ENCODE assay signal across 1 cellular context in genomic region chr19:45779231-45780145, GRCh38.
TF ChIP-seq lines count a peak whose summit lies in the region.

No MANE protein-coding gene starts in this region.

TF ChIP-seq in K562, 482 proteins besides CTCF, POLR2A, EP300 and RAD21 (continued from another document and continues in another):
- TF ChIP-seq ZNF274 (IDR thresholded peaks at IDR 0.05; ENCODE audit: borderline replicate concordance, low read depth, low read length) (no peak), GATA2 (CRISPR knock-in tag; IDR thresholded peaks at IDR 0.05) (no peak), EGR1 (conservative IDR thresholded peaks at IDR 0.05) (no peak), DIDO1 (tag; IDR thresholded peaks at IDR 0.05; ENCODE audit: low read depth) (no peak), CHCHD3 (CRISPR knock-in tag; IDR thresholded peaks at IDR 0.05) (0 out of 2 replicates have a peak, but pooled peaks have one; percentile 30), SIRT6 (IDR thresholded peaks at IDR 0.05; ENCODE audit: low read depth, low read length) (no peak), ATF7 (IDR thresholded peaks at IDR 0.05) (peak; percentile 26; the same call in 1 of the 2 replicates), KDM2B (CRISPR knock-in tag; IDR thresholded peaks at IDR 0.05) (0 out of 2 replicates have a peak, but pooled peaks have one; percentile 20), NR2C2 (CRISPR knock-in tag; IDR thresholded peaks at IDR 0.05) (no peak), NR2C2 (tag; IDR thresholded peaks at IDR 0.05) (no peak), SP1 (CRISPR knock-in tag; IDR thresholded peaks at IDR 0.05) (peak; percentile 66; the same call in 1 of the 2 replicates), CBFA2T3 (IDR thresholded peaks at IDR 0.05) (no peak), NFRKB (IDR thresholded peaks at IDR 0.05; ENCODE audit: low read depth) (no peak), TRIM24 (IDR thresholded peaks at IDR 0.05) (peak in 1 of 2 experiments; percentile 45; a peak in 1 of 4 replicates), CCAR2 (IDR thresholded peaks at IDR 0.05; ENCODE audit: low read depth, low read length) (no peak), JUN (IDR thresholded peaks at IDR 0.05; ENCODE audit: borderline replicate concordance, low read depth, low read length) (peak; percentile 35; the same call in 1 of the 2 replicates), JUN (CRISPR knock-in tag; IDR thresholded peaks at IDR 0.05; ENCODE audit: borderline replicate concordance) (no peak), NR2F6 (CRISPR knock-in tag; IDR thresholded peaks at IDR 0.05) (no peak), FOS (IDR thresholded peaks at IDR 0.05; ENCODE audit: extremely low read depth, insufficient read length) (no peak), ZNF707 (CRISPR knock-in tag; conservative IDR thresholded peaks at IDR 0.05) (no peak), PRDM10 (IDR thresholded peaks at IDR 0.05; ENCODE audit: partially characterized antibody) (peak; percentile 10), ZFP36 (IDR thresholded peaks at IDR 0.05; ENCODE audit: low read depth, low read length, partially characterized antibody) (peak; percentile 17), ZNF263 (CRISPR knock-in tag; IDR thresholded peaks at IDR 0.05; ENCODE audit: borderline replicate concordance) (no peak), UBTF (IDR thresholded peaks at IDR 0.05; ENCODE audit: borderline replicate concordance in 1 of 2, low read depth in 2 of 2, low read length in 2 of 2) (0 out of 4 replicates have a peak, but pooled peaks of 1 of the 2 experiments have one; percentile 27), ZBTB1 (CRISPR knock-in tag; IDR thresholded peaks at IDR 0.05; ENCODE audit: borderline replicate concordance, low read depth) (no peak), ZNF41 (CRISPR knock-in tag; conservative IDR thresholded peaks at IDR 0.05) (no peak), ILF3 (IDR thresholded peaks at IDR 0.05; ENCODE audit: borderline replicate concordance) (no peak), ELF4 (CRISPR knock-in tag; IDR thresholded peaks at IDR 0.05) (peak; percentile 58; the same call in 1 of the 2 replicates), CEBPB (tag; IDR thresholded peaks at IDR 0.05) (no peak), STAT5A (IDR thresholded peaks at IDR 0.05; ENCODE audit: borderline replicate concordance, low read length) (no peak), GABPB2 (CRISPR knock-in tag; conservative IDR thresholded peaks at IDR 0.05) (no peak), ATF1 (CRISPR knock-in tag; IDR thresholded peaks at IDR 0.05) (no peak), ATF1 (tag; IDR thresholded peaks at IDR 0.05) (0 out of 2 replicates have a peak, but pooled peaks have one; percentile 32), ZZZ3 (IDR thresholded peaks at IDR 0.05) (no peak), RBFOX2 (IDR thresholded peaks at IDR 0.05; ENCODE audit: low read depth, low read length) (peak; percentile 45), ZNF589 (CRISPR knock-in tag; IDR thresholded peaks at IDR 0.05; ENCODE audit: low read depth) (no peak), CREM (IDR thresholded peaks at IDR 0.05; ENCODE audit: low read depth) (peak; percentile 38), ZNF316 (IDR thresholded peaks at IDR 0.05) (no peak), MEIS2 (IDR thresholded peaks at IDR 0.05; ENCODE audit: partially characterized antibody) (peak; percentile 89), MAX (CRISPR knock-in tag; IDR thresholded peaks at IDR 0.05) (peak; percentile 12; the same call in 1 of the 2 replicates), MEF2A (IDR thresholded peaks at IDR 0.05; ENCODE audit: control insufficient read depth, low read depth, low read length) (no peak), GTF2F1 (IDR thresholded peaks at IDR 0.05; ENCODE audit: low read depth, low read length) (no peak), ZNF311 (CRISPR knock-in tag; IDR thresholded peaks at IDR 0.05) (no peak), U2AF2 (optimal IDR thresholded peaks at IDR 0.05; ENCODE audit: low read depth, low read length) (no peak), PKNOX1 (IDR thresholded peaks at IDR 0.05) (peak; percentile 94)
- TF ChIP-seq, protein P1, sequence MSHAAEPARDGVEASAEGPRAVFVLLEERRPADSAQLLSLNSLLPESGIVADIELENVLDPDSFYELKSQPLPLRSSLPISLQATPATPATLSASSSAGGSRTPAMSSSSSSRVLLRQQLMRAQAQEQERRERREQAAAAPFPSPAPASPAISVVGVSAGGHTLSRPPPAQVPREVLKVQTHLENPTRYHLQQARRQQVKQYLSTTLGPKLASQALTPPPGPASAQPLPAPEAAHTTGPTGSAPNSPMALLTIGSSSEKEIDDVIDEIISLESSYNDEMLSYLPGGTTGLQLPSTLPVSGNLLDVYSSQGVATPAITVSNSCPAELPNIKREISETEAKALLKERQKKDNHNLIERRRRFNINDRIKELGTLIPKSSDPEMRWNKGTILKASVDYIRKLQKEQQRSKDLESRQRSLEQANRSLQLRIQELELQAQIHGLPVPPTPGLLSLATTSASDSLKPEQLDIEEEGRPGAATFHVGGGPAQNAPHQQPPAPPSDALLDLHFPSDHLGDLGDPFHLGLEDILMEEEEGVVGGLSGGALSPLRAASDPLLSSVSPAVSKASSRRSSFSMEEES (CRISPR knock-in tag; IDR thresholded peaks at IDR 0.05): no peak
- TF ChIP-seq, protein P2, sequence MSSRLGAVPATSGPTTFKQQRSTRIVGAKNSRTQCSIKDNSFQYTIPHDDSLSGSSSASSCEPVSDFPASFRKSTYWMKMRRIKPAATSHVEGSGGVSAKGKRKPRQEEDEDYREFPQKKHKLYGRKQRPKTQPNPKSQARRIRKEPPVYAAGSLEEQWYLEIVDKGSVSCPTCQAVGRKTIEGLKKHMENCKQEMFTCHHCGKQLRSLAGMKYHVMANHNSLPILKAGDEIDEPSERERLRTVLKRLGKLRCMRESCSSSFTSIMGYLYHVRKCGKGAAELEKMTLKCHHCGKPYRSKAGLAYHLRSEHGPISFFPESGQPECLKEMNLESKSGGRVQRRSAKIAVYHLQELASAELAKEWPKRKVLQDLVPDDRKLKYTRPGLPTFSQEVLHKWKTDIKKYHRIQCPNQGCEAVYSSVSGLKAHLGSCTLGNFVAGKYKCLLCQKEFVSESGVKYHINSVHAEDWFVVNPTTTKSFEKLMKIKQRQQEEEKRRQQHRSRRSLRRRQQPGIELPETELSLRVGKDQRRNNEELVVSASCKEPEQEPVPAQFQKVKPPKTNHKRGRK (tag; IDR thresholded peaks at IDR 0.05): no peak
- TF ChIP-seq, protein P3, sequence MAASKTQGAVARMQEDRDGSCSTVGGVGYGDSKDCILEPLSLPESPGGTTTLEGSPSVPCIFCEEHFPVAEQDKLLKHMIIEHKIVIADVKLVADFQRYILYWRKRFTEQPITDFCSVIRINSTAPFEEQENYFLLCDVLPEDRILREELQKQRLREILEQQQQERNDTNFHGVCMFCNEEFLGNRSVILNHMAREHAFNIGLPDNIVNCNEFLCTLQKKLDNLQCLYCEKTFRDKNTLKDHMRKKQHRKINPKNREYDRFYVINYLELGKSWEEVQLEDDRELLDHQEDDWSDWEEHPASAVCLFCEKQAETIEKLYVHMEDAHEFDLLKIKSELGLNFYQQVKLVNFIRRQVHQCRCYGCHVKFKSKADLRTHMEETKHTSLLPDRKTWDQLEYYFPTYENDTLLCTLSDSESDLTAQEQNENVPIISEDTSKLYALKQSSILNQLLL (CRISPR knock-in tag; IDR thresholded peaks at IDR 0.05; ENCODE audit: borderline replicate concordance): no peak
- TF ChIP-seq, protein P4, sequence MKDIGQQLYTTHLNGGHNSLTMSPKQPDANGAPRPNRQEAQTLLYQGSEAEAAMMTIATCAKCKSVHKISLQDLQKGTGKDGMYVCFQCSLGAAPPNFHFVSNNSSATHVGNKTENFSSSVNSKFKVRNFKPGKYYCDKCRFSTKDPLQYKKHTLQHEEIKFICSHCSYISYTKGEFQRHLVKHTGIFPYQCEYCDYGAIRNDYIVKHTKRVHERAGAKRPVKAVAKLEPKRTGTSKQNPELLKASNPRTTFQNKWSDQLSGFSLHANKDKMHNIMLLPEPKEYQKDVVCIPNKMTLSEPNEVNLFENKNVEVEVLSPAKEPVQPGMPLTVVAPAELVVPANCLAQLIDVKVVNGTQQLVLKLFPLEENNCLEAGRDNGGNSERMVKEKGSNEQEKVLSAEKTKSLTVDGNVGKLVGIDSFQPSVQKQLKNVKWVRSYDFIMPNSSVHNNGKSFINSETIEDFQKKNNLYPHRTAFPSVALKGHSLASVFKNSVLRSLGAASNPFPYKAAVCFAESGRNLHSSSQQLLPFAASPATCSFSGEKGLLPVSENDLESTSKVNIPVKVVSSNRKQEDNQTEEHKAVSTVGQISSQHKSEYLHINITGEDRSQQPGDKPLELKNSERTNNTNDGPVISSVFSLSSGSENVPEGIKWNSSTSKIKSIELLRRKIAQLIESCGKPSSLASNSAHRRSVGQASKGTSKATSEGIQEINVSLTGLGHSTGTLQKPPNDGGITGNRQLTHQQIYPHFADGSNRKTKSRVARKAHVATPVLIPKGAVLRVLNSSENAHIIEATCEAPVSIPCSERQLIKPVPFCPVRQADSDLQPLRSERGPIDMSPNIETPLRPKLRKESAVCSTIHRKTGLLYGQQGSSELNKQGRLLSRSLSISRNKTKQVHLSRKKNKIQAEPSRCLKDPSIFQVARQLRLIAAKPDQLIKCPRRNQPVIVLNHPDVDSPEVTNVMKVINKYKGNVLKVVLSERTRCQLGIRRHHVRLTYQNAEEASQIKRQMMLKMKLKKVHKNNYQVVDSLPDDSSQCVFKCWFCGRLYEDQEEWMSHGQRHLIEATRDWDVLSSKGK (CRISPR knock-in tag; IDR thresholded peaks at IDR 0.05): no peak
- TF ChIP-seq, protein P5, sequence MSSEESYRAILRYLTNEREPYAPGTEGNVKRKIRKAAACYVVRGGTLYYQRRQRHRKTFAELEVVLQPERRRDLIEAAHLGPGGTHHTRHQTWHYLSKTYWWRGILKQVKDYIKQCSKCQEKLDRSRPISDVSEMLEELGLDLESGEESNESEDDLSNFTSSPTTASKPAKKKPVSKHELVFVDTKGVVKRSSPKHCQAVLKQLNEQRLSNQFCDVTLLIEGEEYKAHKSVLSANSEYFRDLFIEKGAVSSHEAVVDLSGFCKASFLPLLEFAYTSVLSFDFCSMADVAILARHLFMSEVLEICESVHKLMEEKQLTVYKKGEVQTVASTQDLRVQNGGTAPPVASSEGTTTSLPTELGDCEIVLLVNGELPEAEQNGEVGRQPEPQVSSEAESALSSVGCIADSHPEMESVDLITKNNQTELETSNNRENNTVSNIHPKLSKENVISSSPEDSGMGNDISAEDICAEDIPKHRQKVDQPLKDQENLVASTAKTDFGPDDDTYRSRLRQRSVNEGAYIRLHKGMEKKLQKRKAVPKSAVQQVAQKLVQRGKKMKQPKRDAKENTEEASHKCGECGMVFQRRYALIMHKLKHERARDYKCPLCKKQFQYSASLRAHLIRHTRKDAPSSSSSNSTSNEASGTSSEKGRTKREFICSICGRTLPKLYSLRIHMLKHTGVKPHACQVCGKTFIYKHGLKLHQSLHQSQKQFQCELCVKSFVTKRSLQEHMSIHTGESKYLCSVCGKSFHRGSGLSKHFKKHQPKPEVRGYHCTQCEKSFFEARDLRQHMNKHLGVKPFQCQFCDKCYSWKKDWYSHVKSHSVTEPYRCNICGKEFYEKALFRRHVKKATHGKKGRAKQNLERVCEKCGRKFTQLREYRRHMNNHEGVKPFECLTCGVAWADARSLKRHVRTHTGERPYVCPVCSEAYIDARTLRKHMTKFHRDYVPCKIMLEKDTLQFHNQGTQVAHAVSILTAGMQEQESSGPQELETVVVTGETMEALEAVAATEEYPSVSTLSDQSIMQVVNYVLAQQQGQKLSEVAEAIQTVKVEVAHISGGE (CRISPR knock-in tag; IDR thresholded peaks at IDR 0.05): no peak
